18 cellular contexts compared by ENCODE assay signal in genomic region chr2:191316246-191316645, GRCh38.
DNase-seq lines count a peak whose midpoint lies in the region; ATAC-seq, FAIRE-seq and TF ChIP-seq lines count a peak whose summit lies in the region.
"Had no signal": no experiment of that assay in that cellular context is flagged by ENCODE, and none has a peak within 500 bp of the region (broad histone marks: within the 10 kb centered on the region; RNA-seq: fewer than 3 reads in every experiment).

No MANE protein-coding gene starts in this region.

- no peak for FAIRE-seq in urothelium cell line (lab: Jason Lieb, UNC)
- FAIRE-seq: H1 had no signal

- WGBS in IMR-90 (ENCODE audit: extremely low coverage in 2 of 2, insufficient read length in 1 of 2), 2 experiments = no CpG with 5 or more reads among the region's 1 CpG
- 42% methylated on average over 1 of the region's 1 CpG for WGBS in smooth muscle cell (ENCODE audit: low lambda C conversion rate)

- no peak overlapping the region for H3K4ac ChIP-seq in IMR-90 (ENCODE audit: low read depth, low read length)

- H3K18ac ChIP-seq in IMR-90 (ENCODE audit: low read depth, low read length) = no peak overlapping the region

- H3F3A ChIP-seq in smooth muscle cell (ENCODE audit: low read depth) = peaks cover 23% of the 10 kb centered on the region

- POLR2A ChIA-PET in IMR-90 (lab: Charles Lee; ENCODE audit: unreplicated experiment) = no interaction called here

- H3K4me3 ChIP-seq in IMR-90 (ENCODE audit: insufficient read depth, low read depth, low read length) (no peak overlapping the region), choroid plexus epithelial cell (ENCODE audit: low read depth, low read length) (no peak overlapping the region), foreskin fibroblast (ENCODE audit: low read depth in 1 of 2, low read length in 2 of 2) (no peak overlapping the region), smooth muscle cell (no peak overlapping the region)
- H3K4me3 ChIP-seq: Peyer's patch had no signal

- no peak overlapping the region for H2BK120ac ChIP-seq in IMR-90 (ENCODE audit: low read depth, low read length)

- no peak overlapping the region for H3K23ac ChIP-seq in IMR-90 (ENCODE audit: low read depth, low read length)

- TF ChIP-seq CTCF in IMR-90 (conservative IDR thresholded peaks at IDR 0.05; ENCODE audit: low read depth, low read length) (no peak), choroid plexus epithelial cell (conservative IDR thresholded peaks at IDR 0.05; ENCODE audit: low read depth, low read length) (no peak), foreskin fibroblast (IDR thresholded peaks at IDR 0.05; ENCODE audit: low read depth, low read length) (no peak), smooth muscle cell (IDR thresholded peaks at IDR 0.05; ENCODE audit: borderline replicate concordance, insufficient read depth, poor library complexity, severe bottlenecking) (no peak)

- no peak overlapping the region for H2AK5ac ChIP-seq in IMR-90 (ENCODE audit: low read depth, low read length)

- peaks cover 25 to 67% of the 10 kb centered on the region in 2 experiments for H3K79me1 ChIP-seq in IMR-90 (ENCODE audit: low read depth in 1 of 2, low read length in 2 of 2)

- H3K9me3 ChIP-seq in IMR-90 (ENCODE audit: control insufficient read depth, insufficient read depth, low read length) = no peaks in the 10 kb centered on the region
- no peaks in the 10 kb centered on the region for H3K9me3 ChIP-seq in smooth muscle cell (replicated peaks; ENCODE audit: low read depth)
- H3K9me3 ChIP-seq: Peyer's patch had no signal

- H4K91ac ChIP-seq in IMR-90 (ENCODE audit: insufficient read depth, low read depth, low read length) = no peak overlapping the region

- CTCF ChIA-PET in IMR-90 (lab: Yijun Ruan, JAX) = interaction anchor here (1.1 kb wide), 1 partner anchor 13 kb away, joined by 3 read pairs; no protein-coding TSS in a partner anchor

- peaks cover 11% of the 10 kb centered on the region for H3K9me1 ChIP-seq in IMR-90 (ENCODE audit: insufficient read depth, low read length)

- TF ChIP-seq RAD21 in IMR-90 (IDR thresholded peaks at IDR 0.05; ENCODE audit: low read length) = no peak

- H3K4me2 ChIP-seq in IMR-90 (ENCODE audit: low read depth, low read length) (no peak overlapping the region), smooth muscle cell (no peak overlapping the region)

- in situ Hi-C loops in IMR-90 (cut with MboI; ENCODE audit: low sequenced_read_pairs) = no loop called here

- H4K5ac ChIP-seq in IMR-90 (ENCODE audit: low read depth, low read length) = no peak overlapping the region

- peak; percentile 75 for DNase-seq in IMR-90
- DNase-seq in choroid plexus epithelial cell (ENCODE audit: low read depth) = peak; percentile 45
- DNase-seq in foreskin fibroblast = peak; percentile 68 to 83
- DNase-seq in smooth muscle cell (lab: John Stamatoyannopoulos, UW; ENCODE audit: unreplicated experiment) = no peak
- DNase-seq in putamen (ENCODE audit: low spot score) = no peak
- DNase-seq in HPDE6-E6E7 (ENCODE audit: extremely low spot score) = no peak
- no peak for DNase-seq in urothelium cell line (ENCODE audit: low spot score)
- DNase-seq: CD8-positive, alpha-beta T cell; DND-41; Karpas-422; NCI-H1105 treated with DMSO at 0.1 percent for 48 hours; NCI-H1930; NCI-H2171; NCI-H446 treated with DMSO at 0.1 percent for 48 hours; NCI-H774; Peyer's patch; SHP77 treated with DMSO at 0.1 percent for 48 hours had no signal

- H2AK9ac ChIP-seq in IMR-90 (replicated peaks; ENCODE audit: low read depth, low read length, poor library complexity) = no peak overlapping the region

- no peak overlapping the region for H3K56ac ChIP-seq in IMR-90 (ENCODE audit: extremely low read depth, insufficient read depth, low read length)

- dilution Hi-C loops in IMR-90 (cut with HindIII; ENCODE audit: low sequenced_read_pairs, unreplicated experiment) = no loop called here

- no peak overlapping the region for H2BK5ac ChIP-seq in IMR-90 (ENCODE audit: low read depth, low read length, poor library complexity, severe bottlenecking)

- H3K9ac ChIP-seq in IMR-90 (ENCODE audit: low read depth, low read length) (no peak overlapping the region), smooth muscle cell (ENCODE audit: low read depth) (no peak overlapping the region)

- H3K27me3 ChIP-seq in IMR-90 (ENCODE audit: control insufficient read depth, insufficient read depth, low read length) = no peaks in the 10 kb centered on the region
- no peaks in the 10 kb centered on the region for H3K27me3 ChIP-seq in smooth muscle cell (ENCODE audit: low read depth)
- H3K27me3 ChIP-seq: Peyer's patch had no signal

- no peak for ATAC-seq in IMR-90 (ENCODE audit: low read depth)
- ATAC-seq: CD8-positive, alpha-beta T cell had no signal

- H2AFZ ChIP-seq in IMR-90 (replicated peaks; ENCODE audit: low read length, poor library complexity) = no peak overlapping the region
- no peak overlapping the region for H2AFZ ChIP-seq in smooth muscle cell (ENCODE audit: low read depth)

- H4K20me1 ChIP-seq in IMR-90 (ENCODE audit: insufficient read depth, low read length) (peaks cover 25% of the 10 kb centered on the region), smooth muscle cell (ENCODE audit: low read depth) (peaks cover 64% of the 10 kb centered on the region)

- H4K8ac ChIP-seq in IMR-90 (ENCODE audit: low read depth in 2 of 2, low read length in 2 of 2) = no peak overlapping the region

- no TSS peak for BruUV-seq in IMR-90 (replicated peaks; lab: Mats Ljungman, UMichigan)

- TF ChIP-seq POLR2A in IMR-90 (IDR thresholded peaks at IDR 0.05; ENCODE audit: low read depth, low read length) = no peak

- no peak overlapping the region for H2BK20ac ChIP-seq in IMR-90 (ENCODE audit: low read depth, low read length)

- no peak overlapping the region for H3K14ac ChIP-seq in IMR-90 (replicated peaks; ENCODE audit: low read depth, low read length)

- peaks cover 71% of the 10 kb centered on the region for H3K79me2 ChIP-seq in smooth muscle cell (ENCODE audit: low read depth)

- H3K4me1 ChIP-seq in IMR-90 (ENCODE audit: control insufficient read depth, insufficient read depth, low read length) (peaks cover 20% of the 10 kb centered on the region), smooth muscle cell (ENCODE audit: low read depth) (peaks cover 26% of the 10 kb centered on the region)

- no peak overlapping the region for H2BK15ac ChIP-seq in IMR-90 (ENCODE audit: low read depth, low read length)

- no peak overlapping the region for H3K27ac ChIP-seq in IMR-90 (ENCODE audit: insufficient read depth, low read length)
- peak overlapping the region; percentile 21 for H3K27ac ChIP-seq in smooth muscle cell (ENCODE audit: low read depth)
- H3K27ac ChIP-seq: Peyer's patch had no signal

- H3K36me3 ChIP-seq in IMR-90 (ENCODE audit: control insufficient read depth, insufficient read depth, low read length) (no peaks in the 10 kb centered on the region), smooth muscle cell (ENCODE audit: low read depth) (no peaks in the 10 kb centered on the region)
- H3K36me3 ChIP-seq: Peyer's patch had no signal

- intact Hi-C loops in IMR-90 (cut with micrococcal nuclease) = no loop called here

TF ChIP-seq in IMR-90, 13 proteins besides CTCF, POLR2A, EP300 and RAD21:
- TF ChIP-seq CHD1 (IDR thresholded peaks at IDR 0.05; ENCODE audit: low read depth, low read length) (no peak), USF2 (IDR thresholded peaks at IDR 0.05; ENCODE audit: low read depth, low read length) (no peak), CEBPB (IDR thresholded peaks at IDR 0.05; ENCODE audit: low read depth, low read length) (no peak), MAFK (IDR thresholded peaks at IDR 0.05; ENCODE audit: low read depth, low read length) (no peak), NFE2L2 (IDR thresholded peaks at IDR 0.05; ENCODE audit: low read depth, low read length) (no peak), RFX5 (IDR thresholded peaks at IDR 0.05; ENCODE audit: low read depth, low read length) (no peak), FOS (IDR thresholded peaks at IDR 0.05; ENCODE audit: low read depth, low read length) (0 out of 2 replicates have a peak, but pooled peaks have one; percentile 13), BHLHE40 (IDR thresholded peaks at IDR 0.05; ENCODE audit: low read depth, low read length) (no peak)

Comparison
In these comparisons a context has a peak if more than half of its experiments do, and no peak if none do; other contexts are left out.
1. DNase-seq: peak in IMR-90 (single experiment), choroid plexus epithelial cell (single experiment) and foreskin fibroblast (2 of 2); none in smooth muscle cell (single experiment), putamen (single experiment), HPDE6-E6E7 (single experiment) and urothelium cell line (single experiment).